7 cellular contexts compared by ENCODE assay signal in genomic region chr3:196569003-196569516, GRCh38. TPM values are rescaled to one million over a fixed set of nuclear protein-coding genes. Genes with fewer than 3 reads are reported as not detected.
DNase-seq lines count a peak whose midpoint lies in the region; ATAC-seq lines count a peak whose summit lies in the region.

No MANE protein-coding gene starts in this region.

- DNase-seq in NCI-H1105 treated with DMSO at 0.1 percent for 48 hours (lab: John Stamatoyannopoulos, UW) (peak; percentile 53), activated T-cell treated with anti-CD3 and anti-CD28 coated beads for 1 hour (ENCODE audit: low read depth) (peak; percentile 32)
- DNase-seq in naive thymus-derived CD8-positive, alpha-beta T cell = peak in 9 of 10 donors; percentile 34 to 73 (median 50)

- H3K9me3 ChIP-seq in stomach smooth muscle (ENCODE audit: control insufficient read depth in 2 of 2, low read length in 2 of 2) = no peaks in the 10 kb centered on the region

- peak overlapping the region; percentile 72 to 100 for H3K4me3 ChIP-seq in stomach smooth muscle (ENCODE audit: low read length in 2 of 2)

- peak overlapping the region; percentile 64 for H3K27ac ChIP-seq in stomach smooth muscle (ENCODE audit: low read length)

- peaks cover 18% of the 10 kb centered on the region for H3K4me1 ChIP-seq in stomach smooth muscle (ENCODE audit: control insufficient read depth, insufficient read depth, low read length)

- H3K4me1 Mint-ChIP-seq in naive thymus-derived CD8-positive, alpha-beta T cell = peaks cover 17 to 47% (median 33%) of the 10 kb centered on the region in 4 donors

- peaks cover 0 to 17% (median 0%) of the 10 kb centered on the region in 3 donors for H3K36me3 Mint-ChIP-seq in naive thymus-derived CD8-positive, alpha-beta T cell

- H3K27me3 ChIP-seq in stomach smooth muscle (ENCODE audit: control insufficient read depth in 1 of 2, insufficient read depth in 2 of 2, low read length in 2 of 2) = no peaks in the 10 kb centered on the region

- peaks cover 0 to 2% of the 10 kb centered on the region in 2 donors for H3K36me3 ChIP-seq in stomach smooth muscle (ENCODE audit: control insufficient read depth in 2 of 2, insufficient read depth in 2 of 2, low read length in 2 of 2)

- no peaks in the 10 kb centered on the region for H3K9me3 Mint-ChIP-seq in naive thymus-derived CD8-positive, alpha-beta T cell

- peak overlapping the region; percentile 65 to 80 for H3K9ac ChIP-seq in stomach smooth muscle (ENCODE audit: low read length in 2 of 2)

- no peaks in the 10 kb centered on the region for H3K27me3 Mint-ChIP-seq in naive thymus-derived CD8-positive, alpha-beta T cell

- POLR2A ChIA-PET in naive thymus-derived CD8-positive, alpha-beta T cell (lab: Charles Lee) = interaction anchor here (1.0 to 2.0 kb wide), 13 partner anchors 18 to 373 kb away, joined by 3 to 16 read pairs (median 5); partner anchors contain the start of genes DYNLT2B, NCBP2, PAK2 and RNF168

- H3K4me3 Mint-ChIP-seq in naive thymus-derived CD8-positive, alpha-beta T cell = peak overlapping the region; percentile 84 to 99 (median 92)

- ATAC-seq in GM18499 (IDR thresholded peaks at IDR 0.05; ENCODE audit: insufficient read depth, unreplicated experiment) = peak; percentile 25
- ATAC-seq in HG02571 (IDR thresholded peaks at IDR 0.05; ENCODE audit: unreplicated experiment) = peak; percentile 33
- ATAC-seq in esophagus mucosa = peak; percentile 54
- ATAC-seq in naive thymus-derived CD8-positive, alpha-beta T cell = peak; percentile 52 to 63

- peak overlapping the region; percentile 54 to 95 (median 90) for H3K27ac Mint-ChIP-seq in naive thymus-derived CD8-positive, alpha-beta T cell

RNA-seq across cellular contexts. Expression of gene FBXO45, which starts 0.6 kb away (rescaled TPM):
- total RNA-seq in esophagus mucosa = 12.1 TPM
- 1 to 10 TPM; 4.3 to 4.7 TPM for total RNA-seq in naive thymus-derived CD8-positive, alpha-beta T cell
- 1 to 10 TPM; 1.7 to 2.9 (median 2.8) TPM for polyA plus RNA-seq in naive thymus-derived CD8-positive, alpha-beta T cell

RNA-seq across cellular contexts. Expression of gene WDR53, which starts 0.7 kb away (rescaled TPM):
- 13.7 TPM for total RNA-seq in esophagus mucosa
- 10 to 100 TPM; 19.4 to 23.0 TPM for total RNA-seq in naive thymus-derived CD8-positive, alpha-beta T cell
- 10 to 100 TPM; 11.8 to 17.4 (median 12.6) TPM for polyA plus RNA-seq in naive thymus-derived CD8-positive, alpha-beta T cell

RNA-seq across cellular contexts. Expression of gene SMCO1, which starts 53.9 kb away (rescaled TPM):
- total RNA-seq in esophagus mucosa = not detected
- not detected for total RNA-seq in naive thymus-derived CD8-positive, alpha-beta T cell
- polyA plus RNA-seq in naive thymus-derived CD8-positive, alpha-beta T cell = not detected

Comparison
In these comparisons a context has a peak if more than half of its experiments do, and no peak if none do; other contexts are left out.
1. Peak in every context shown above with its lines: DNase-seq, ATAC-seq, H3K4me3 ChIP-seq and H3K27ac ChIP-seq.